8 cellular contexts compared by ENCODE assay signal in genomic region chr6:170292111-170292777, GRCh38. TPM values are rescaled to one million over a fixed set of nuclear protein-coding genes. Genes with fewer than 3 reads are reported as not detected.
DNase-seq lines count a peak whose midpoint lies in the region; ATAC-seq, FAIRE-seq and TF ChIP-seq lines count a peak whose summit lies in the region.

No MANE protein-coding gene starts in this region.

- peaks cover 79% of the 10 kb centered on the region for H3K27me3 Mint-ChIP-seq in H9 (ENCODE audit: low read depth)
- H3K27me3 Mint-ChIP-seq in MCF 10A (ENCODE audit: insufficient read depth, unreplicated experiment) = peaks cover 74% of the 10 kb centered on the region
- H3K27me3 Mint-ChIP-seq in naive B cell = peaks cover 36 to 66% (median 51%) of the 10 kb centered on the region in 3 donors

- no peak overlapping the region for H4K5ac ChIP-seq in H9 (ENCODE audit: insufficient read length, low read depth, low read length)

- H3K9me3 Mint-ChIP-seq in H9 (peaks cover 2 to 8% of the 10 kb centered on the region in 2 experiments; a peak in 3 of 5 replicates), MCF 10A (ENCODE audit: unreplicated experiment) (no peaks in the 10 kb centered on the region), naive B cell (no peaks in the 10 kb centered on the region)

- DNase-seq in A549 (ENCODE audit: low read depth in 1 of 2, low spot score in 1 of 2) (no peak), H9 (no peak), MCF 10A (ENCODE audit: unreplicated experiment) (peak; percentile 14), naive B cell (peak; percentile 40), occipital lobe (lab: John Stamatoyannopoulos, UW) (no peak)

- BruUV-seq in MCF 10A (replicated peaks; lab: Mats Ljungman, UMichigan) = no TSS peak

- TF ChIP-seq CTCF in A549 (IDR thresholded peaks at IDR 0.05) (no peak), H9 (conservative IDR thresholded peaks at IDR 0.05) (no peak), MCF 10A (IDR thresholded peaks at IDR 0.05; ENCODE audit: unreplicated experiment) (no peak)

- H2BK20ac ChIP-seq in H9 (ENCODE audit: low read depth, low read length, poor library complexity, severe bottlenecking) = no peak overlapping the region

- no peak overlapping the region for H2BK120ac ChIP-seq in H9 (ENCODE audit: low read depth, low read length, poor library complexity, severe bottlenecking)

- H2AK5ac ChIP-seq in H9 (ENCODE audit: insufficient read length, low read length) = no peak overlapping the region

- H3K79me1 ChIP-seq in H9 (ENCODE audit: insufficient read depth, low read depth, low read length, poor library complexity, severe bottlenecking) = no peaks in the 10 kb centered on the region

- peak in 1 of 2 experiments; percentile 6; a peak in 1 of 6 replicates for ATAC-seq in A549
- ATAC-seq in naive B cell (ENCODE audit: low read depth in 2 of 2) = no peak
- no peak for ATAC-seq in HG03108 (IDR thresholded peaks at IDR 0.05; ENCODE audit: unreplicated experiment)
- no peak for ATAC-seq in GM21381 (IDR thresholded peaks at IDR 0.05; ENCODE audit: unreplicated experiment)
- ATAC-seq in activated CD4-positive, CD25-positive, alpha-beta regulatory T cell treated with anti-CD3 and anti-CD28 coated beads, Interleukin-2, amount 50 U/mL, for 24 hours = no peak

- CTCF ChIA-PET in A549 (lab: Yijun Ruan, JAX) = interaction anchor here (1.5 to 2.0 kb wide), 3 partner anchors 238 to 460 kb away, joined by 3 to 6 read pairs (median 3); no protein-coding TSS in a partner anchor
- CTCF ChIA-PET in MCF 10A (lab: Yijun Ruan, JAX) = interaction anchor here (0.5 to 6.5 kb wide), 19 partner anchors 11 to 1395 kb away, joined by 3 to 65 read pairs (median 5); no protein-coding TSS in a partner anchor

- H3K9ac ChIP-seq in H9 (ENCODE audit: extremely low read depth, insufficient read length, low read length) = no peak overlapping the region

- H3K18ac ChIP-seq in H9 (ENCODE audit: insufficient read length, low read depth, low read length) = no peak overlapping the region

- H4K8ac ChIP-seq in H9 (replicated peaks; ENCODE audit: insufficient read length, low read depth, low read length) = no peak overlapping the region

- no peak overlapping the region for H2BK15ac ChIP-seq in H9 (ENCODE audit: low read depth, low read length)

- H3K4me3 ChIP-seq in A549 = peak overlapping the region; percentile 62; the same call in 2 of the 3 replicates

- no peak overlapping the region for H3K56ac ChIP-seq in H9 (ENCODE audit: insufficient read length, low read depth, low read length)

- no peak for TF ChIP-seq POLR2A in A549 (IDR thresholded peaks at IDR 0.05; ENCODE audit: low read length)

- H3K14ac ChIP-seq in H9 (ENCODE audit: insufficient read depth, low read length) = no peak overlapping the region

- no peaks in the 10 kb centered on the region for H3K79me2 ChIP-seq in H9 (ENCODE audit: insufficient read depth, low read length)

- peaks cover 25% of the 10 kb centered on the region; the same call in 2 of the 3 replicates for H3K4me1 ChIP-seq in A549
- peaks cover 2% of the 10 kb centered on the region; the same call in 1 of the 2 replicates for H3K4me1 ChIP-seq in H9 (ENCODE audit: insufficient read depth, low read length)

- H3K4me2 ChIP-seq in A549 = peak overlapping the region; percentile 97
- peak overlapping the region; percentile 68 for H3K4me2 ChIP-seq in H9 (ENCODE audit: insufficient read depth, insufficient read length, low read length)

- H2BK5ac ChIP-seq in H9 (ENCODE audit: insufficient read length, low read length) = no peak overlapping the region

- H3T11ph ChIP-seq in H9 (ENCODE audit: low read length) = no peak overlapping the region

- H3K4me3 Mint-ChIP-seq in H9 (peak overlapping the region; percentile 56 to 92), MCF 10A (ENCODE audit: unreplicated experiment) (peak overlapping the region; percentile 67), naive B cell (peak overlapping the region; percentile 87 to 97 (median 92))

- no peak overlapping the region for H2BK12ac ChIP-seq in H9 (ENCODE audit: insufficient read length, low read depth, low read length)

- H3K23ac ChIP-seq in H9 (ENCODE audit: insufficient read length, low read depth, low read length) = no peak overlapping the region

- no peak for TF ChIP-seq RAD21 in A549 (conservative IDR thresholded peaks at IDR 0.05 in 1 of 2, IDR thresholded peaks at IDR 0.05 in 1 of 2)

- no peaks in the 10 kb centered on the region for H4K20me1 ChIP-seq in H9 (ENCODE audit: control insufficient read depth, insufficient read depth, insufficient read length)

- TF ChIP-seq EP300 in A549 (IDR thresholded peaks at IDR 0.05) = no peak

- no peak overlapping the region for H3K4ac ChIP-seq in H9 (ENCODE audit: low read depth, low read length)

- peaks cover 64% of the 10 kb centered on the region for H3K27me3 ChIP-seq in H9 (ENCODE audit: insufficient read depth, low read length)

- no peak overlapping the region for H2AFZ ChIP-seq in H9 (ENCODE audit: low read length)

- H3K4me1 Mint-ChIP-seq in H9 (peaks cover 44 to 55% of the 10 kb centered on the region in 2 experiments), MCF 10A (ENCODE audit: insufficient read depth, unreplicated experiment) (peaks cover 14% of the 10 kb centered on the region), naive B cell (peaks cover 44 to 66% (median 46%) of the 10 kb centered on the region in 3 donors)

- WGBS in A549 (ENCODE audit: missing lambda C conversion rate) = 6% methylated on average over 16 of the region's 20 CpGs
- WGBS in H9 (ENCODE audit: extremely low coverage, insufficient read length, low lambda C conversion rate) = no CpG with 5 or more reads among the region's 20 CpGs

- intact Hi-C loops in MCF 10A (cut with micrococcal nuclease) = loop anchor here (1.0 to 10.0 kb wide), 5 partner anchors 117 to 1397 kb away; no protein-coding TSS in a partner anchor

- H3K27ac Mint-ChIP-seq in H9 (peak overlapping the region in 1 of 3 experiments; percentile 73; a peak in 1 of 7 replicates), MCF 10A (ENCODE audit: low read depth, unreplicated experiment) (no peak overlapping the region), naive B cell (peak overlapping the region; percentile 7 to 88 (median 42))

- no peak overlapping the region for H4K91ac ChIP-seq in H9 (ENCODE audit: insufficient read length, low read depth, low read length)

- H3K9me3 ChIP-seq in A549 (no peaks in the 10 kb centered on the region), H9 (ENCODE audit: control insufficient read depth, low read depth, low read length) (no peaks in the 10 kb centered on the region)

- FAIRE-seq in A549 (lab: Jason Lieb, UNC) = no peak

- POLR2A ChIA-PET in A549 (lab: Yijun Ruan, JAX) = no interaction called here
- POLR2A ChIA-PET in MCF 10A (lab: Yijun Ruan, JAX) = interaction anchor here (1.0 to 2.0 kb wide), 3 partner anchors 66 to 502 kb away, joined by 7 to 12 read pairs (median 8); no protein-coding TSS in a partner anchor

- H3K23me2 ChIP-seq in H9 (ENCODE audit: insufficient read length, low read depth, low read length, poor library complexity, severe bottlenecking) = peaks cover 25% of the 10 kb centered on the region

- H3K36me3 Mint-ChIP-seq in H9 (ENCODE audit: insufficient read depth in 1 of 3, low read depth in 3 of 3) = peaks cover 9 to 14% (median 13%) of the 10 kb centered on the region in 3 experiments
- H3K36me3 Mint-ChIP-seq in MCF 10A (ENCODE audit: insufficient read depth, unreplicated experiment) = peaks cover 5% of the 10 kb centered on the region
- no peaks in the 10 kb centered on the region for H3K36me3 Mint-ChIP-seq in naive B cell

- no peak overlapping the region for H3K27ac ChIP-seq in A549
- H3K27ac ChIP-seq in H9 (ENCODE audit: insufficient read length, low read depth, low read length) = no peak overlapping the region

TF ChIP-seq in A549, 52 proteins besides CTCF, POLR2A, EP300 and RAD21:
- TF ChIP-seq USF2 (IDR thresholded peaks at IDR 0.05) (peak; percentile 63), FOSB (CRISPR knock-in tag; IDR thresholded peaks at IDR 0.05) (no peak), HOXB13 (CRISPR knock-in tag; IDR thresholded peaks at IDR 0.05; ENCODE audit: low read depth) (no peak)

RNA-seq across cellular contexts. Expression of gene DLL1, which starts 1.4 kb away (rescaled TPM):
- polyA plus RNA-seq in A549 (2011; rRNA removed) (0.04 and 0.05 TPM in 2 replicates), A549 (2017; fragmentation: RNase III; extraction: RNeasy Plus Mini Kit Qiagen cat#74134 plus additional on column Dnase treatment) (0.04 to 0.15 TPM (median 0.09 TPM) in 3 replicates), naive B cell (ENCODE audit: low read depth in 6 of 6) (1 to 10 TPM in 2 of 6 donors, under 1 TPM in 2, not detected in 2; 0.19 to 1.4 (median 0.98) TPM)
- polyA plus RNA-seq in A549 (2012; cell fraction: cytosol; rRNA removed) = 0.06 and 0.07 TPM in 2 replicates
- 0.10 and 0.16 TPM in 2 replicates for polyA plus RNA-seq in A549 (2012; cell fraction: nucleus; rRNA removed)
- polyA minus RNA-seq in A549 (2011; rRNA and poly(A)+ RNA removed) = not detected in 2 replicates
- total RNA-seq in H9 (2021) (2.7 and 2.8 TPM in 2 replicates), MCF 10A (2022) (0.96 and 1.4 TPM in 2 replicates), occipital lobe (11.9 TPM)

RNA-seq across cellular contexts. Expression of gene FAM120B, which starts 14.3 kb away (rescaled TPM):
- polyA plus RNA-seq in A549 (2011; rRNA removed) = 7.7 and 14.7 TPM in 2 replicates
- 2.3 and 3.0 TPM in 2 replicates for polyA plus RNA-seq in A549 (2012; cell fraction: cytosol; rRNA removed)
- polyA plus RNA-seq in A549 (2012; cell fraction: nucleus; rRNA removed) = 4.4 and 5.4 TPM in 2 replicates
- polyA plus RNA-seq in A549 (2017; fragmentation: RNase III; extraction: RNeasy Plus Mini Kit Qiagen cat#74134 plus additional on column Dnase treatment) = 7.0 to 7.7 TPM (median 7.3 TPM) in 3 replicates
- 21.3 and 23.4 TPM in 2 replicates for polyA minus RNA-seq in A549 (2011; rRNA and poly(A)+ RNA removed)
- 14.9 and 16.7 TPM in 2 replicates for total RNA-seq in H9 (2021)
- 23.4 and 29.3 TPM in 2 replicates for total RNA-seq in MCF 10A (2022)
- 10 to 100 TPM in 5 of 6 donors, 1 to 10 TPM in 1; 8.3 to 35.2 (median 27.5) TPM for polyA plus RNA-seq in naive B cell (ENCODE audit: low read depth in 6 of 6)
- 62.4 TPM for total RNA-seq in occipital lobe

Comparison
In these comparisons a context has a peak if more than half of its experiments do, and no peak if none do; other contexts are left out.
1. DNase-seq: peak in MCF 10A (single experiment) and naive B cell (single experiment); none in A549 (0 of 2), H9 (single experiment) and occipital lobe (single experiment).
2. Peak in every context shown above with its lines, with median percentiles within 50 percentile points of each other: H3K4me3 Mint-ChIP-seq.